16 cellular contexts compared by ENCODE assay signal in genomic region chr6:126195625-126196236, GRCh38.
"Had no signal": no experiment of that assay in that cellular context is flagged by ENCODE, and none has a peak within 500 bp of the region (broad histone marks: within the 10 kb centered on the region; RNA-seq: fewer than 3 reads in every experiment).

No MANE protein-coding gene starts in this region.

- H3K36me3 ChIP-seq: heart left ventricle, pancreas, thoracic aorta had no signal

- H3K27ac Mint-ChIP-seq: activated naive CD4-positive, alpha-beta T cell treated with anti-CD3 and anti-CD28 coated beads, Interleukin-2, amount 50 U/mL, for 72 hours; brain; dendritic cell treated with granulocyte-macrophage colony-stimulating factor and Interleukin-4, amounts not matched to agents 40 ng/mL and 50 ng/mL, for 4 days; stimulated activated naive CD8-positive, alpha-beta T cell treated with anti-CD3 and anti-CD28 coated beads, Interleukin-15, Interleukin-2, amounts not matched to agents 100 ng/mL and 50 ng/mL, for 24 hours had no signal

- H3K4me1 ChIP-seq: heart left ventricle, pancreas had no signal

- H3K4me1 Mint-ChIP-seq: central memory CD8-positive, alpha-beta T cell; neural crest cell had no signal

- H3K9me3 ChIP-seq: pancreas, thoracic aorta had no signal

- H3K27ac ChIP-seq: heart left ventricle, pancreas, thoracic aorta had no signal

- H3K4me3 ChIP-seq: heart left ventricle, pancreas, thoracic aorta had no signal

- DNase-seq: activated effector memory CD4-positive, alpha-beta T cell treated with Interleukin-2 at 50 U/mL for 16 hours; amygdala; heart left ventricle; kidney; left ventricle myocardium superior; pancreas; stimulated activated CD4-positive, alpha-beta T cell treated with anti-CD3 and anti-CD28 coated beads, Interleukin-4, amount 100 ng/mL, for 1 hour; stimulated activated CD8-positive, alpha-beta memory T cell treated with anti-CD3 and anti-CD28 coated beads, Interleukin-4, amount 100 ng/mL, for 48 hours had no signal

- H3K27me3 Mint-ChIP-seq: central memory CD8-positive, alpha-beta T cell; dendritic cell treated with granulocyte-macrophage colony-stimulating factor and Interleukin-4, amounts not matched to agents 40 ng/mL and 50 ng/mL, for 4 days; stimulated activated naive CD8-positive, alpha-beta T cell treated with anti-CD3 and anti-CD28 coated beads, Interleukin-15, Interleukin-2, amounts not matched to agents 100 ng/mL and 50 ng/mL, for 24 hours had no signal

- H3K9me3 Mint-ChIP-seq: activated naive CD4-positive, alpha-beta T cell treated with anti-CD3 and anti-CD28 coated beads, Interleukin-2, amount 50 U/mL, for 72 hours; central memory CD8-positive, alpha-beta T cell; dendritic cell treated with granulocyte-macrophage colony-stimulating factor and Interleukin-4, amounts not matched to agents 40 ng/mL and 50 ng/mL, for 4 days; stimulated activated naive CD8-positive, alpha-beta T cell treated with anti-CD3 and anti-CD28 coated beads, Interleukin-15, Interleukin-2, amounts not matched to agents 100 ng/mL and 50 ng/mL, for 24 hours had no signal

- H3K27me3 ChIP-seq: heart left ventricle, pancreas had no signal

- H3K4me3 Mint-ChIP-seq: brain; central memory CD8-positive, alpha-beta T cell; dendritic cell treated with granulocyte-macrophage colony-stimulating factor and Interleukin-4, amounts not matched to agents 40 ng/mL and 50 ng/mL, for 4 days; neural crest cell; stimulated activated naive CD8-positive, alpha-beta T cell treated with anti-CD3 and anti-CD28 coated beads, Interleukin-15, Interleukin-2, amounts not matched to agents 100 ng/mL and 50 ng/mL, for 24 hours had no signal

- H3K36me3 Mint-ChIP-seq: brain had no signal

- ATAC-seq: activated CD4-positive, CD25-positive, alpha-beta regulatory T cell treated with anti-CD3 and anti-CD28 coated beads, Interleukin-2, amount 50 U/mL, for 24 hours; activated naive CD4-positive, alpha-beta T cell treated with anti-CD3 and anti-CD28 coated beads, Interleukin-2, amount 50 U/mL, for 72 hours; heart left ventricle; left ventricle myocardium superior; pancreas had no signal
